In genomic region chr11:120425527-120425926, GRCh38 we compare ENCODE assay signal across 21 cellular contexts.
"Had no signal": no experiment of that assay in that cellular context is flagged by ENCODE, and none has a peak within 500 bp of the region (broad histone marks: within the 10 kb centered on the region; RNA-seq: fewer than 3 reads in every experiment).

No MANE protein-coding gene starts in this region.

- H3K4me1 Mint-ChIP-seq: natural killer cell had no signal

- H3K4me1 ChIP-seq: prostate gland had no signal

- H3K9me3 Mint-ChIP-seq: activated naive CD8-positive, alpha-beta T cell treated with anti-CD3 and anti-CD28 coated beads, Interleukin-2, amount 50 U/mL, for 24 hours; activated T-cell treated with anti-CD3 and anti-CD28 coated beads, Interleukin-2, amount 50 U/mL, for 72 hours; natural killer cell; T-helper 1 cell treated with Interleukin-12 subunit alpha and Interleukin-12 subunit beta and Interleukin-4 antibody, amounts not matched to agents 30 μg/mL and 1 μg/mL, for 36 hours; type B pancreatic cell had no signal

- ATAC-seq: activated naive CD8-positive, alpha-beta T cell treated with anti-CD3 and anti-CD28 coated beads, Interleukin-2, amount 50 U/mL, for 24 hours; activated T-cell treated with anti-CD3 and anti-CD28 coated beads, Interleukin-2, amount 50 U/mL, for 72 hours; heart left ventricle; natural killer cell had no signal

- H3K4me3 Mint-ChIP-seq: activated naive CD8-positive, alpha-beta T cell treated with anti-CD3 and anti-CD28 coated beads, Interleukin-2, amount 50 U/mL, for 24 hours; activated T-cell treated with anti-CD3 and anti-CD28 coated beads, Interleukin-2, amount 50 U/mL, for 72 hours; natural killer cell; T-helper 1 cell treated with Interleukin-12 subunit alpha and Interleukin-12 subunit beta and Interleukin-4 antibody, amounts not matched to agents 30 μg/mL and 1 μg/mL, for 36 hours; type B pancreatic cell had no signal

- H3K27ac Mint-ChIP-seq: activated naive CD8-positive, alpha-beta T cell treated with anti-CD3 and anti-CD28 coated beads, Interleukin-2, amount 50 U/mL, for 24 hours; activated T-cell treated with anti-CD3 and anti-CD28 coated beads, Interleukin-2, amount 50 U/mL, for 72 hours; natural killer cell; T-helper 1 cell treated with Interleukin-12 subunit alpha and Interleukin-12 subunit beta and Interleukin-4 antibody, amounts not matched to agents 30 μg/mL and 1 μg/mL, for 36 hours; type B pancreatic cell had no signal

- H3K9me3 ChIP-seq: heart left ventricle, mucosa of descending colon, prostate gland, right lobe of liver, suprapubic skin had no signal

- FAIRE-seq: astrocyte, colon, frontal cortex, TTC549 had no signal

- DNase-seq: activated CD4-positive, alpha-beta T cell treated with anti-CD3 and anti-CD28 coated beads, Interleukin-2, amount 50 U/mL, for 4 hours; activated CD4-positive, CD25-positive, alpha-beta regulatory T cell treated with anti-CD3 and anti-CD28 coated beads, Interleukin-2, amount 50 U/mL, for 72 hours; activated naive CD4-positive, alpha-beta T cell treated with Interleukin-2 at 50 U/mL for 16 hours; activated naive CD8-positive, alpha-beta T cell treated with anti-CD3 and anti-CD28 coated beads, Interleukin-2, amount 50 U/mL, for 24 hours; activated T-cell treated with anti-CD3 and anti-CD28 coated beads, Interleukin-2, amount 50 U/mL, for 72 hours; effector CD4-positive, alpha-beta T cell; heart left ventricle; mammary epithelial cell; natural killer cell; stimulated activated CD4-positive, alpha-beta T cell treated with anti-CD3 and anti-CD28 coated beads, Interleukin-1b, Interleukin-23, amount 100 ng/mL, for 48 hours; stimulated activated naive CD4-positive, alpha-beta T cell treated with Interleukin-2 at 50 U/mL for 16 hours had no signal

- H3K4me3 ChIP-seq: heart left ventricle, mucosa of descending colon, prostate gland, right lobe of liver, suprapubic skin had no signal

- H3K36me3 Mint-ChIP-seq: natural killer cell had no signal

- H3K27me3 Mint-ChIP-seq: activated naive CD8-positive, alpha-beta T cell treated with anti-CD3 and anti-CD28 coated beads, Interleukin-2, amount 50 U/mL, for 24 hours; type B pancreatic cell had no signal

- H3K27ac ChIP-seq: heart left ventricle, prostate gland, suprapubic skin had no signal
